In the genomic region with DNA sequence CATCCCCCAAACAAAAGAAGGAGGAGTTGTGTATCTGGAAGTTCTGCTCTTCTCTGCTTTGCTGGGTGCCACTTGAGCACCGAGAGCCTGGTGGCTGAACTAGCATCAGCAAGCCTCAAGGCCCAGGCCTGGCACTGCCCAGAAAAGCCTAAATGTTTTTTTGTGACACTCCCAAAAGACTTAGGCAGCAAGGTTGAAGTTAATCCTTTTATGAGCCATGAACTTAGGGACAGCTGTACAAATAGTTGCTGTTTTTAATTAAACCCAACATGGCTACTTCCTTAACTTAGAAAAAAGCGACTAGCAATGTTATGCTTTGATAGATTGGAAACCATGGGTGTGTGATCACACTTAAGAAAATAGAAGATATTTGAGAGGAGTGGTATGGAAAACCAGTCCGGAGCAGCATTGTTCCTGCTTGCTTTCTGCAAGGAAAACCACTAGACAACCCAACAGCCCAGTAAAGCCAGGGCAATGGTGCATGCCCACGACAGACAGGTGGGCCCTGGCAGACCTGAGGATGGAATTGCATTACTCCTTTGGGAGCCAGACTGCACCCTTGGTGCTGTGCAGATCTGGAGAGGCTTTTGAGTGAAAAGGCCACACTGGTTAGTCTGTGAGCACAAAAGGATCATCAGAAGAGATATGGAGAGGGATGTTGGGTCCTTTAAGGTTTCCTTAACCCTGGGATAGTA, we compare ENCODE assay signal across 20 cellular contexts. TPM values are rescaled to one million over a fixed set of nuclear protein-coding genes. Genes with fewer than 3 reads are reported as not detected.
DNase-seq lines count a peak whose midpoint lies in the region; ATAC-seq, FAIRE-seq and TF ChIP-seq lines count a peak whose summit lies in the region.
"Had no signal": no experiment of that assay in that cellular context is flagged by ENCODE, and none has a peak within 500 bp of the region (broad histone marks: within the 10 kb centered on the region; RNA-seq: fewer than 3 reads in every experiment).

No MANE protein-coding gene starts in this region.

- H2BK5ac ChIP-seq in H1 (ENCODE audit: low read depth, low read length): no peak overlapping the region

- no peak overlapping the region for H4K5ac ChIP-seq in H1 (ENCODE audit: insufficient read length, low read depth, low read length)

- no peak overlapping the region for H2BK12ac ChIP-seq in H1 (ENCODE audit: low read depth, low read length)

- H3K9me3 Mint-ChIP-seq in nephron progenitor cell: peaks cover 13% of the 10 kb centered on the region
- H3K9me3 Mint-ChIP-seq: CD8-positive, alpha-beta T cell had no signal

- no peak for FAIRE-seq in H1 (lab: Jason Lieb, UNC)
- FAIRE-seq: HepG2 had no signal

- ATAC-seq in GM21360 (IDR thresholded peaks at IDR 0.05; ENCODE audit: unreplicated experiment): no peak
- ATAC-seq: CD8-positive, alpha-beta T cell; HepG2; psoas muscle had no signal

- no peak overlapping the region for H3K27ac Mint-ChIP-seq in nephron progenitor cell
- H3K27ac Mint-ChIP-seq: CD8-positive, alpha-beta T cell had no signal

- CTCF ChIA-PET in H1 (lab: Charles Lee; ENCODE audit: partially characterized antibody) (no interaction called here), HEK293T (lab: Yijun Ruan, JAX) (no interaction called here), RWPE1 (lab: Yijun Ruan, JAX) (no interaction called here)

- H3K27me3 Mint-ChIP-seq in nephron progenitor cell (ENCODE audit: low read depth, poor library complexity): peaks cover 27% of the 10 kb centered on the region

- H3K79me2 ChIP-seq in H1 (ENCODE audit: control insufficient read depth in 1 of 2, insufficient read depth in 2 of 2, low read length in 2 of 2): no peaks in the 10 kb centered on the region

- peaks cover 22% of the 10 kb centered on the region for H3K4me1 ChIP-seq in HUES48 (ENCODE audit: control insufficient read depth, insufficient read depth, low read length)
- H3K4me1 ChIP-seq in H1 (replicated peaks in 1 of 4; ENCODE audit: control insufficient read depth in 3 of 4, insufficient read depth in 4 of 4, low read length in 3 of 4): peaks cover 2 to 22% (median 10%) of the 10 kb centered on the region in 4 experiments
- H3K4me1 ChIP-seq in thymus (ENCODE audit: control insufficient read depth, insufficient read depth, low read length): peaks cover 30% of the 10 kb centered on the region

- no peak overlapping the region for H2BK20ac ChIP-seq in H1 (ENCODE audit: low read length)

- peaks cover 59% of the 10 kb centered on the region for H3K4me1 Mint-ChIP-seq in nephron progenitor cell

- H4K91ac ChIP-seq in H1 (replicated peaks; ENCODE audit: insufficient read length, low read length): no peak overlapping the region

- H4K20me1 ChIP-seq in H1 (replicated peaks in 1 of 2; ENCODE audit: control insufficient read depth in 1 of 2, insufficient read depth in 2 of 2, low read length in 2 of 2): no peaks in the 10 kb centered on the region

- H2AFZ ChIP-seq in H1 (ENCODE audit: low read length): peak overlapping the region; percentile 94

- H3K4me3 ChIP-seq in HUES48 (ENCODE audit: low read depth, low read length) (peak overlapping the region; percentile 66), H1 (ENCODE audit: extremely low read depth in 1 of 4, insufficient read depth in 2 of 4, low read depth in 3 of 4, low read length in 4 of 4) (peak overlapping the region in 2 of 4 experiments; percentile 54 to 68; a peak in 5 of 8 replicates), thymus (ENCODE audit: low read length) (no peak overlapping the region)

- H4K8ac ChIP-seq in H1 (ENCODE audit: extremely low read depth, insufficient read depth, low read length): no peak overlapping the region

- no peak overlapping the region for H2BK15ac ChIP-seq in H1 (ENCODE audit: low read length)

- WGBS in H1 (ENCODE audit: extremely low coverage in 1 of 2, insufficient coverage in 1 of 2, insufficient read length in 1 of 2, insufficient replicate concordance in 2 of 2, low coverage in 1 of 2, low lambda C conversion rate in 2 of 2, missing lambda C conversion rate in 1 of 2), 2 experiments: 77% methylated on average over 4 of the region's 4 CpGs; no CpG with 5 or more reads in 1 of the 2 experiments
- WGBS in thymus: 95% methylated on average over 4 of the region's 4 CpGs

- DNase-seq in H1 (ENCODE audit: low read depth in 1 of 2, low spot score in 2 of 2) (no peak), nephron progenitor cell (no peak), HEK293T (ENCODE audit: extremely low spot score) (no peak), RWPE1 (ENCODE audit: low spot score) (no peak)
- DNase-seq: activated CD4-positive, alpha-beta T cell treated with anti-CD3 and anti-CD28 coated beads, Interleukin-2, amount 50 U/mL, for 4 hours; activated naive CD4-positive, alpha-beta T cell; CD8-positive, alpha-beta T cell; central memory CD4-positive, alpha-beta T cell; effector CD8-positive, alpha-beta T cell; esophagus squamous epithelium; NCI-H1436; NCI-H2171; stimulated activated CD4-positive, alpha-beta T cell treated with anti-CD3 and anti-CD28 coated beads, Interleukin-4, amount 100 ng/mL, for 24 hours had no signal

- H3K18ac ChIP-seq in H1 (ENCODE audit: extremely low read depth, low read length): peak overlapping the region; percentile 86; the same call in 1 of the 2 replicates

- no peak overlapping the region for H3K56ac ChIP-seq in H1 (replicated peaks; ENCODE audit: insufficient read length, low read depth, low read length)

- H2AK5ac ChIP-seq in H1 (ENCODE audit: low read depth, low read length): no peak overlapping the region

- no peak overlapping the region for H3K14ac ChIP-seq in H1 (ENCODE audit: insufficient read length)

- H3K9ac ChIP-seq in HUES48 (ENCODE audit: low read depth, low read length) (no peak overlapping the region), H1 (replicated peaks in 1 of 4; ENCODE audit: extremely low read depth in 1 of 4, low read depth in 3 of 4, low read length in 3 of 4) (no peak overlapping the region)

- no peak overlapping the region for H3K27ac ChIP-seq in HUES48 (ENCODE audit: low read depth, low read length)
- no peak overlapping the region for H3K27ac ChIP-seq in H1 (ENCODE audit: low read depth, low read length)
- peak overlapping the region; percentile 31 for H3K27ac ChIP-seq in thymus (ENCODE audit: low read depth)
- no peak overlapping the region for H3K27ac ChIP-seq in RWPE1
- H3K27ac ChIP-seq: esophagus squamous epithelium, psoas muscle had no signal

- TF ChIP-seq CTCF in H1 (IDR thresholded peaks at IDR 0.05; ENCODE audit: control extremely low read depth in 1 of 3, insufficient read depth in 1 of 3, low read depth in 1 of 3, low read length in 3 of 3): no peak
- TF ChIP-seq CTCF in nephron progenitor cell (IDR thresholded peaks at IDR 0.05): no peak
- TF ChIP-seq CTCF in RWPE1 (conservative IDR thresholded peaks at IDR 0.05; ENCODE audit: low read depth): no peak

- no peak for TF ChIP-seq EP300 in H1 (IDR thresholded peaks at IDR 0.05; ENCODE audit: borderline replicate concordance in 1 of 2, low read depth in 2 of 2, low read length in 2 of 2)

- H3K4me2 ChIP-seq in H1 (ENCODE audit: insufficient read depth in 1 of 2, low read depth in 2 of 2, low read length in 2 of 2): peak overlapping the region; percentile 81 to 91

- H3K36me3 Mint-ChIP-seq in nephron progenitor cell (ENCODE audit: low read depth): no peaks in the 10 kb centered on the region
- H3K36me3 Mint-ChIP-seq: CD8-positive, alpha-beta T cell had no signal

- peaks cover 37% of the 10 kb centered on the region for H3K27me3 ChIP-seq in HUES48 (ENCODE audit: control insufficient read depth, insufficient read depth, low read length)
- peaks cover 6 to 23% (median 12%) of the 10 kb centered on the region in 4 experiments; a peak in 6 of 7 replicates for H3K27me3 ChIP-seq in H1 (replicated peaks in 1 of 4; ENCODE audit: control insufficient read depth in 3 of 4, extremely low read depth in 1 of 4, insufficient read depth in 3 of 4, low read length in 3 of 4)
- no peaks in the 10 kb centered on the region for H3K27me3 ChIP-seq in thymus (ENCODE audit: control insufficient read depth, insufficient read depth)

- H2BK120ac ChIP-seq in H1 (replicated peaks; ENCODE audit: low read depth, low read length): no peak overlapping the region

- H3K4ac ChIP-seq in H1 (replicated peaks; ENCODE audit: insufficient read length, low read depth, low read length): no peak overlapping the region

- no peak for TF ChIP-seq RAD21 in H1 (IDR thresholded peaks at IDR 0.05 in 1 of 2, conservative IDR thresholded peaks at IDR 0.05 in 1 of 2; ENCODE audit: low read depth in 2 of 2, low read length in 2 of 2)

- POLR2A ChIA-PET in H1 (lab: Charles Lee; ENCODE audit: partially characterized antibody): no interaction called here
- POLR2A ChIA-PET in HEK293T (lab: Yijun Ruan, JAX): no interaction called here
- POLR2A ChIA-PET in RWPE1 (lab: Yijun Ruan, JAX; ENCODE audit: low non-redundant PET): no interaction called here

- peak overlapping the region; percentile 82 for H3K4me3 Mint-ChIP-seq in nephron progenitor cell

- H3K79me1 ChIP-seq in H1 (ENCODE audit: low read depth, low read length): no peaks in the 10 kb centered on the region

- H3K36me3 ChIP-seq in HUES48 (ENCODE audit: control insufficient read depth, insufficient read depth, low read length) (peaks cover 6% of the 10 kb centered on the region; the same call in 1 of the 2 replicates), H1 (ENCODE audit: control insufficient read depth in 2 of 4, insufficient read depth in 4 of 4, low read length in 3 of 4) (no peaks in the 10 kb centered on the region), thymus (ENCODE audit: control insufficient read depth, insufficient read depth) (peaks cover 6% of the 10 kb centered on the region)
- H3K36me3 ChIP-seq: esophagus squamous epithelium had no signal

- TF ChIP-seq POLR2A in H1 (IDR thresholded peaks at IDR 0.05; ENCODE audit: control extremely low read depth in 1 of 2, low read depth in 2 of 2, low read length in 2 of 2): no peak

- H3K9me3 ChIP-seq in HUES48 (ENCODE audit: control insufficient read depth, insufficient read depth, low read length): no peaks in the 10 kb centered on the region
- no peaks in the 10 kb centered on the region for H3K9me3 ChIP-seq in H1 (ENCODE audit: insufficient read depth in 2 of 2, low read depth in 1 of 2, low read length in 1 of 2)
- H3K9me3 ChIP-seq in thymus (ENCODE audit: control insufficient read depth): no peaks in the 10 kb centered on the region
- H3K9me3 ChIP-seq: esophagus squamous epithelium, psoas muscle had no signal

- peaks cover 7% of the 10 kb centered on the region; the same call in 1 of the 2 replicates for H3K23me2 ChIP-seq in H1 (ENCODE audit: low read depth, low read length)

- H3K23ac ChIP-seq in H1 (ENCODE audit: insufficient read length): no peak overlapping the region

RNA-seq across cellular contexts. Expression of a gene that starts 0.8 kb away (rescaled TPM):
- 4.9 and 5.4 TPM in 2 replicates for total RNA-seq in H1 (2021; fragmentation: NEBNext Ultra II Directional; extraction: Animal tissue kit (Norgen Biotek cat#: 25700))
- polyA plus RNA-seq in H1 (2011; rRNA removed) (4.0 and 5.2 TPM in 2 replicates), thymus (0.73 TPM)
- polyA plus RNA-seq in H1 (2011; cell fraction: cytosol; rRNA removed): 4.3 TPM
- polyA plus RNA-seq in H1 (2011; cell fraction: nucleus; rRNA removed): 3.2 TPM
- polyA plus RNA-seq in H1 (2012, experiment 1 of 2): 2.5 to 4.0 TPM (median 3.2 TPM) in 4 replicates
- 2.6 TPM for polyA plus RNA-seq in H1 (2012, experiment 2 of 2)
- polyA plus RNA-seq in H1 (2013, experiment 1 of 2): 1.8 TPM
- polyA plus RNA-seq in H1 (2013, experiment 2 of 2): 2.2 TPM
- 2.4 and 3.8 TPM in 2 replicates for polyA minus RNA-seq in H1 (2011; rRNA and poly(A)+ RNA removed)
- polyA minus RNA-seq in H1 (2011; cell fraction: cytosol; rRNA and poly(A)+ RNA removed): 2.3 TPM
- 12.3 TPM for polyA minus RNA-seq in H1 (2011; cell fraction: nucleus; rRNA and poly(A)+ RNA removed)
- total RNA-seq: CD8-positive, alpha-beta T cell; esophagus squamous epithelium; glomerular endothelial cell; HepG2; lung microvascular endothelial cell had no signal
- polyA plus RNA-seq: HepG2 had no signal
